9 cellular contexts compared by ENCODE assay signal in genomic region chrX:13697440-13697839, GRCh38. TPM values are rescaled to one million over a fixed set of nuclear protein-coding genes. Genes with fewer than 3 reads are reported as not detected.
DNase-seq lines count a peak whose midpoint lies in the region; ATAC-seq and TF ChIP-seq lines count a peak whose summit lies in the region.
"Had no signal": no experiment of that assay in that cellular context is flagged by ENCODE, and none has a peak within 500 bp of the region (broad histone marks: within the 10 kb centered on the region; RNA-seq: fewer than 3 reads in every experiment).

No MANE protein-coding gene starts in this region.

- H3K36me3 ChIP-seq in neural progenitor cell = no peaks in the 10 kb centered on the region
- H3K36me3 ChIP-seq: vagina had no signal

- H3K4me1 Mint-ChIP-seq in activated naive CD4-positive, alpha-beta T cell treated with anti-CD3 and anti-CD28 coated beads, Interleukin-2, amount 50 U/mL, for 24 hours = peaks cover 73% of the 10 kb centered on the region
- peaks cover 18% of the 10 kb centered on the region for H3K4me1 Mint-ChIP-seq in neural progenitor cell

- H3K27ac ChIP-seq in neural progenitor cell = no peak overlapping the region
- H3K27ac ChIP-seq: vagina had no signal

- H3F3A ChIP-seq in neural progenitor cell (ENCODE audit: low read depth) = no peaks in the 10 kb centered on the region

- no peaks in the 10 kb centered on the region for H3K27me3 ChIP-seq in neural progenitor cell
- H3K27me3 ChIP-seq: vagina had no signal

- TF ChIP-seq CTCF in neural progenitor cell (IDR thresholded peaks at IDR 0.05) = no peak

- peak overlapping the region; percentile 41 for H3K4me3 Mint-ChIP-seq in activated naive CD4-positive, alpha-beta T cell treated with anti-CD3 and anti-CD28 coated beads, Interleukin-2, amount 50 U/mL, for 24 hours
- H3K4me3 Mint-ChIP-seq in neural progenitor cell = no peak overlapping the region

- peaks cover 82% of the 10 kb centered on the region for H4K20me1 ChIP-seq in neural progenitor cell (ENCODE audit: low read depth)

- H3K27ac Mint-ChIP-seq in activated naive CD4-positive, alpha-beta T cell treated with anti-CD3 and anti-CD28 coated beads, Interleukin-2, amount 50 U/mL, for 24 hours = peak overlapping the region; percentile 1
- no peak overlapping the region for H3K27ac Mint-ChIP-seq in neural progenitor cell

- H3K4me2 ChIP-seq in neural progenitor cell = no peak overlapping the region

- ATAC-seq in HG03064 (IDR thresholded peaks at IDR 0.05; ENCODE audit: low read depth, unreplicated experiment) = peak; percentile 56
- ATAC-seq in HG02870 (IDR thresholded peaks at IDR 0.05; ENCODE audit: unreplicated experiment) = no peak

- no peak overlapping the region for H3K4me3 ChIP-seq in neural progenitor cell
- H3K4me3 ChIP-seq: vagina had no signal

- peaks cover 6% of the 10 kb centered on the region for H3K36me3 Mint-ChIP-seq in activated naive CD4-positive, alpha-beta T cell treated with anti-CD3 and anti-CD28 coated beads, Interleukin-2, amount 50 U/mL, for 24 hours
- H3K36me3 Mint-ChIP-seq in neural progenitor cell = peaks cover 4% of the 10 kb centered on the region

- peaks cover 98% of the 10 kb centered on the region for H3K79me2 ChIP-seq in neural progenitor cell (ENCODE audit: low read depth)

- H3K4me1 ChIP-seq in neural progenitor cell = peaks cover 19% of the 10 kb centered on the region

- no peaks in the 10 kb centered on the region for H3K9me3 ChIP-seq in neural progenitor cell (ENCODE audit: low read depth)
- H3K9me3 ChIP-seq: vagina had no signal

- no peak overlapping the region for H2AFZ ChIP-seq in neural progenitor cell (replicated peaks)

- H3K9me3 Mint-ChIP-seq in activated naive CD4-positive, alpha-beta T cell treated with anti-CD3 and anti-CD28 coated beads, Interleukin-2, amount 50 U/mL, for 24 hours = no peaks in the 10 kb centered on the region
- no peaks in the 10 kb centered on the region for H3K9me3 Mint-ChIP-seq in neural progenitor cell

- no peaks in the 10 kb centered on the region for H3K27me3 Mint-ChIP-seq in activated naive CD4-positive, alpha-beta T cell treated with anti-CD3 and anti-CD28 coated beads, Interleukin-2, amount 50 U/mL, for 24 hours
- no peaks in the 10 kb centered on the region for H3K27me3 Mint-ChIP-seq in neural progenitor cell (ENCODE audit: insufficient read depth, low read depth)

- H3K9ac ChIP-seq in neural progenitor cell = no peak overlapping the region

- no peak for DNase-seq in activated naive CD4-positive, alpha-beta T cell (lab: John Stamatoyannopoulos, UW)
- DNase-seq in SIG-M5 (lab: John Stamatoyannopoulos, UW) (peak; percentile 9), DMS114 treated with DMSO at 0.1 percent for 48 hours (lab: John Stamatoyannopoulos, UW; ENCODE audit: unreplicated experiment) (no peak), NCI-H2107 treated with DMSO at 0.1 percent for 48 hours (lab: John Stamatoyannopoulos, UW; ENCODE audit: unreplicated experiment) (no peak), neural progenitor cell (ENCODE audit: low spot score) (no peak)

RNA-seq across cellular contexts. Expression of gene RAB9A, which starts 8.5 kb away (rescaled TPM):
- total RNA-seq in neural progenitor cell (ENCODE audit: low replicate concordance) = 27.9 and 30.5 TPM in 2 replicates

RNA-seq across cellular contexts. Expression of gene TRAPPC2, which starts 37.0 kb away (rescaled TPM):
- 24.9 and 31.6 TPM in 2 replicates for total RNA-seq in neural progenitor cell (ENCODE audit: low replicate concordance)

RNA-seq across cellular contexts. Expression of gene OFD1, which starts 37.1 kb away (rescaled TPM):
- 23.3 and 36.0 TPM in 2 replicates for total RNA-seq in neural progenitor cell (ENCODE audit: low replicate concordance)

RNA-seq across cellular contexts. Expression of gene TCEANC, which starts 44.5 kb away (rescaled TPM):
- total RNA-seq in neural progenitor cell (ENCODE audit: low replicate concordance) = 3.6 and 6.8 TPM in 2 replicates
